In the genomic region with DNA sequence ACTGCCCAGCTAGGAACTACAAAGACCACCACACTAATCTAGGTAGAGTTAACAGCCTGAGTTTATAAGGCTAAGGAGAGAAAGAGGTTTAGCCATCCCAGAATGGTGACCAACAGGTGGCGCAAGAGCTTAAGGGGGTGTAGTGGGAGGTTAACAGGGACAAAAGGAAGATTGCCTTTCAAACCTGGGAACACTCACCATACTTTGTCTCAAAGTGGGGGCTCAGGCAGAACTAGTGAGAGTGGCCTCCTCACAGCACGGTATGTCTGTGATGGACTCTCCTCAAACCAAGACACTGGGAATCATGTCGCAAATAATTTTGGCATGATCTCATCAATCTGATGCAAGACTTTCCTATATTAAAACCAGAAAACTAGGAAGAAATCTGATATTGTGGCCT, we compare ENCODE assay signal across 8 cellular contexts. TPM values are rescaled to one million over a fixed set of nuclear protein-coding genes. Genes with fewer than 3 reads are reported as not detected.
DNase-seq lines count a peak whose midpoint lies in the region; ATAC-seq and TF ChIP-seq lines count a peak whose summit lies in the region.

No MANE protein-coding gene starts in this region.

- H3K79me2 ChIP-seq in OCI-LY3 (ENCODE audit: low read length): no peaks in the 10 kb centered on the region

- H3K4me2 ChIP-seq in OCI-LY3 (ENCODE audit: low read length): no peak overlapping the region

- peak; percentile 70 for TF ChIP-seq CTCF in OCI-LY3 (IDR thresholded peaks at IDR 0.05; ENCODE audit: low read depth, low read length)
- peak; percentile 21 to 58 (median 28) for TF ChIP-seq CTCF in gastroesophageal sphincter (IDR thresholded peaks at IDR 0.05)

- TF ChIP-seq POLR2A in gastroesophageal sphincter (IDR thresholded peaks at IDR 0.05): no peak

- WGBS in gastroesophageal sphincter (ENCODE audit: low coverage in 1 of 2), 2 donors: 83 to 95% methylated on average over 2 to 3 of the region's 3 CpGs

- H2AFZ ChIP-seq in OCI-LY3 (ENCODE audit: low read depth, low read length): no peak overlapping the region

- H3K4me3 ChIP-seq in OCI-LY3 (ENCODE audit: low read length) (no peak overlapping the region), gastroesophageal sphincter (no peak overlapping the region)

- H3K27me3 ChIP-seq in OCI-LY3 (ENCODE audit: low read depth, low read length): no peaks in the 10 kb centered on the region
- H3K27me3 ChIP-seq in gastroesophageal sphincter: no peaks in the 10 kb centered on the region

- H3K9ac ChIP-seq in OCI-LY3 (ENCODE audit: low read length): no peak overlapping the region

- intact Hi-C loops in Right ventricle myocardium superior (cut with DNase I) (no loop called here), cardiac septum (cut with DNase I) (no loop called here)

- no peak for TF ChIP-seq EP300 in gastroesophageal sphincter (IDR thresholded peaks at IDR 0.05)

- DNase-seq in Right ventricle myocardium superior (no peak), cardiac septum (ENCODE audit: low spot score) (no peak), Ammon's horn (ENCODE audit: low spot score) (no peak)
- DNase-seq in activated T-cell treated with anti-CD3 and anti-CD28 coated beads, Interleukin-2, amount 50 U/mL, for 48 hours: peak; percentile 70 to 72
- DNase-seq in stimulated activated CD4-positive, alpha-beta T cell treated with anti-CD3 and anti-CD28 coated beads, Interleukin-1b, Interleukin-23, amount 100 ng/mL, for 1 hour (ENCODE audit: low read depth in 2 of 2): peak; percentile 18 to 46

- H3K4me1 ChIP-seq in OCI-LY3 (ENCODE audit: low read length) (no peaks in the 10 kb centered on the region), gastroesophageal sphincter (peaks cover 0 to 16% (median 0%) of the 10 kb centered on the region in 3 donors)

- no peaks in the 10 kb centered on the region for H4K20me1 ChIP-seq in OCI-LY3 (ENCODE audit: insufficient read depth, low read length)

- ATAC-seq in Right ventricle myocardium superior (ENCODE audit: poor library complexity) (peak; percentile 47), gastroesophageal sphincter (no peak), HG03457 (IDR thresholded peaks at IDR 0.05; ENCODE audit: unreplicated experiment) (no peak)

- no peak overlapping the region for H3K27ac ChIP-seq in OCI-LY3 (ENCODE audit: low read length)
- H3K27ac ChIP-seq in gastroesophageal sphincter: peak overlapping the region in 1 of 4 donors; percentile 5

- no peaks in the 10 kb centered on the region for H3K9me3 ChIP-seq in OCI-LY3 (ENCODE audit: insufficient read depth, low read length)
- no peaks in the 10 kb centered on the region for H3K9me3 ChIP-seq in gastroesophageal sphincter

- H3K36me3 ChIP-seq in OCI-LY3 (replicated peaks; ENCODE audit: low read depth, low read length) (peaks cover 61% of the 10 kb centered on the region), gastroesophageal sphincter (peaks cover 7 to 87% of the 10 kb centered on the region in 2 donors)

RNA-seq across cellular contexts. Expression of a gene that starts 23.4 kb away (rescaled TPM):
- total RNA-seq in Right ventricle myocardium superior: 242 TPM
- 338 TPM for total RNA-seq in cardiac septum
- 100 to 1,000 TPM; 307 to 378 (median 358) TPM for total RNA-seq in gastroesophageal sphincter

Comparison
In these comparisons a context has a peak if more than half of its experiments do, and no peak if none do; other contexts are left out.
1. DNase-seq: peak in activated T-cell treated with anti-CD3 and anti-CD28 coated beads, Interleukin-2, amount 50 U/mL, for 48 hours (2 of 2) and stimulated activated CD4-positive, alpha-beta T cell treated with anti-CD3 and anti-CD28 coated beads, Interleukin-1b, Interleukin-23, amount 100 ng/mL, for 1 hour (2 of 2); none in Right ventricle myocardium superior (single experiment), cardiac septum (single experiment) and Ammon's horn (single experiment).